In genomic region chr11:67397986-67398660, GRCh38 we compare ENCODE assay signal across 3 cellular contexts.
A peak's percentile ranks its signal among the peaks of the same experiment; 100 is the strongest.
TF ChIP-seq lines count a peak whose summit lies in the region.

No MANE protein-coding gene starts in this region.

TF ChIP-seq in A549, 52 proteins besides CTCF, POLR2A, EP300 and RAD21:
- TF ChIP-seq JUN (IDR thresholded peaks at IDR 0.05) (no peak), POLR2AphosphoS2 (conservative IDR thresholded peaks at IDR 0.05; ENCODE audit: low read length) (0 out of 2 replicates have a peak, but pooled peaks have one; percentile 38)

TF ChIP-seq in endothelial cell of umbilical vein, 7 proteins besides CTCF, POLR2A, EP300 and RAD21:
- no peak for TF ChIP-seq MYC (IDR thresholded peaks at IDR 0.05; ENCODE audit: low read depth, low read length)
- TF ChIP-seq JUN (IDR thresholded peaks at IDR 0.05; ENCODE audit: borderline replicate concordance, insufficient read depth, insufficient read length, low read depth) = no peak
- TF ChIP-seq MAX (IDR thresholded peaks at IDR 0.05; ENCODE audit: insufficient read depth, insufficient read length) = no peak
- TF ChIP-seq EZH2 (IDR thresholded peaks at IDR 0.05; ENCODE audit: borderline replicate concordance, low read depth, low read length, severe bottlenecking) = no peak
- TF ChIP-seq FOS (IDR thresholded peaks at IDR 0.05; ENCODE audit: borderline replicate concordance, insufficient read depth, low read length) = no peak
- no peak for TF ChIP-seq POLR2AphosphoS5 (IDR thresholded peaks at IDR 0.05; ENCODE audit: insufficient read depth, low read depth, low read length)
- TF ChIP-seq GATA2 (IDR thresholded peaks at IDR 0.05; ENCODE audit: insufficient read depth, insufficient read length, low read depth, low read length) = no peak
TF ChIP-seq in endothelial cell of umbilical vein: peak in this region for 0.

TF ChIP-seq in HEK293T, 16 proteins besides CTCF, POLR2A, EP300 and RAD21:
- TF ChIP-seq NFRKB (IDR thresholded peaks at IDR 0.05) (no peak), ZNF384 (IDR thresholded peaks at IDR 0.05) (no peak), BHLHE40 (IDR thresholded peaks at IDR 0.05; ENCODE audit: borderline replicate concordance) (no peak), SUZ12 (IDR thresholded peaks at IDR 0.05) (no peak), HDGF (IDR thresholded peaks at IDR 0.05; ENCODE audit: borderline replicate concordance) (no peak), ARNT (IDR thresholded peaks at IDR 0.05) (no peak), L3MBTL2 (conservative IDR thresholded peaks at IDR 0.05) (no peak), FOXA1 (IDR thresholded peaks at IDR 0.05) (no peak), FOXM1 (IDR thresholded peaks at IDR 0.05; ENCODE audit: borderline replicate concordance) (no peak), FOXK2 (IDR thresholded peaks at IDR 0.05) (no peak), SP1 (IDR thresholded peaks at IDR 0.05) (no peak), LEF1 (IDR thresholded peaks at IDR 0.05; ENCODE audit: borderline replicate concordance) (no peak), TARDBP (IDR thresholded peaks at IDR 0.05) (no peak), CTBP1 (IDR thresholded peaks at IDR 0.05; ENCODE audit: borderline replicate concordance) (no peak)
- TF ChIP-seq, protein P1, sequence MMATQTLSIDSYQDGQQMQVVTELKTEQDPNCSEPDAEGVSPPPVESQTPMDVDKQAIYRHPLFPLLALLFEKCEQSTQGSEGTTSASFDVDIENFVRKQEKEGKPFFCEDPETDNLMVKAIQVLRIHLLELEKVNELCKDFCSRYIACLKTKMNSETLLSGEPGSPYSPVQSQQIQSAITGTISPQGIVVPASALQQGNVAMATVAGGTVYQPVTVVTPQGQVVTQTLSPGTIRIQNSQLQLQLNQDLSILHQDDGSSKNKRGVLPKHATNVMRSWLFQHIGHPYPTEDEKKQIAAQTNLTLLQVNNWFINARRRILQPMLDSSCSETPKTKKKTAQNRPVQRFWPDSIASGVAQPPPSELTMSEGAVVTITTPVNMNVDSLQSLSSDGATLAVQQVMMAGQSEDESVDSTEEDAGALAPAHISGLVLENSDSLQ (IDR thresholded peaks at IDR 0.05) = no peak
